In the genomic region with DNA sequence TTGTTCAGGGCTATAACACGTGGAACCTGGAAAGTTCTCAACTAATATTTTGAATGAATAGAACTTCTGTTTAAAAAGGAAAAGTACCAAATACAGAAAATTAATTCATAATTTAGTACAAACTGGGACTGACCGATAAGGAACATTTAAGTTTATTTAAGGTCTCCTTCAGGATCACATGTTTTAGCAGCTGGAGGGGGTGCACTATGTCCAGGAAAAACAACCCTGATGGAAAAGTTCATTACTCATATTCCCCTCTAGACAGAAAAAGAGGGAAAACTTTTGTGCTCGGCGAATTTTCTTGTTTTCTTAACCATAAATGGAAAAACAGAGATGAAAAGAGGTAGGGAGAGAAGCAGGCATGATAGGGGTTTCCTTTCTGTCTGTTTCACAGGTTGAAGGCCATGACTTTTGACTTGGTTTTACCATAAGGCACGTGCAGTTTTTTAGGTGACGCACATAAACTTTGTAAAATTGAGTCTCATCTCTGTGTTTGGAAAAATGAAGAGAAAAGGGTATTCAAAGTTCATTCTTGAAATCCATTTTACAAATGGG, we compare ENCODE assay signal across 28 cellular contexts.
"Had no signal": no experiment of that assay in that cellular context is flagged by ENCODE, and none has a peak within 500 bp of the region (broad histone marks: within the 10 kb centered on the region; RNA-seq: fewer than 3 reads in every experiment).

No MANE protein-coding gene starts in this region.

- H3K9me3 Mint-ChIP-seq: activated CD4-positive, alpha-beta memory T cell treated with anti-CD3 and anti-CD28 coated beads, Interleukin-2, amount 10 ng/mL, durations not matched to agents 7 days and 5 days; activated CD4-positive, alpha-beta T cell treated with anti-CD3 and anti-CD28 coated beads, Interleukin-2, amount 10 ng/mL, durations not matched to agents 7 days and 5 days; activated naive CD4-positive, alpha-beta T cell treated with anti-CD3 and anti-CD28 coated beads, Interleukin-2, amount 10 ng/mL, durations not matched to agents 7 days and 5 days; activated naive CD8-positive, alpha-beta T cell treated with anti-CD3 and anti-CD28 coated beads for 36 hours; activated T-cell treated with anti-CD3 and anti-CD28 coated beads, Interleukin-2, amount 50 U/mL, for 72 hours; activated T-helper 2 cell treated with anti-CD3 and anti-CD28 coated beads, Interferon-gamma antibody, Interleukin-2, Interleukin-4, amounts not matched to agents 10 μg/mL and 5 μg/mL and 100 μg/mL, durations not matched to agents 14 hours and 24 hours and 36 hours had no signal

- H3K36me3 Mint-ChIP-seq: activated naive CD4-positive, alpha-beta T cell treated with anti-CD3 and anti-CD28 coated beads, Interleukin-2, amount 10 ng/mL, durations not matched to agents 7 days and 5 days; activated naive CD8-positive, alpha-beta T cell treated with anti-CD3 and anti-CD28 coated beads for 36 hours had no signal

- H3K27ac ChIP-seq: breast epithelium, SJSA1 had no signal

- H3K4me1 Mint-ChIP-seq: activated CD4-positive, alpha-beta T cell treated with anti-CD3 and anti-CD28 coated beads, Interleukin-2, amount 10 ng/mL, durations not matched to agents 7 days and 5 days; activated naive CD4-positive, alpha-beta T cell treated with anti-CD3 and anti-CD28 coated beads, Interleukin-2, amount 10 ng/mL, durations not matched to agents 7 days and 5 days; activated naive CD8-positive, alpha-beta T cell treated with anti-CD3 and anti-CD28 coated beads for 36 hours had no signal

- H3K36me3 ChIP-seq: breast epithelium, SJSA1 had no signal

- H3K4me1 ChIP-seq: breast epithelium, SJSA1 had no signal

- H3K4me3 ChIP-seq: breast epithelium, K562, SJSA1 had no signal

- H3K27ac Mint-ChIP-seq: activated CD4-positive, alpha-beta memory T cell treated with anti-CD3 and anti-CD28 coated beads, Interleukin-2, amount 10 ng/mL, durations not matched to agents 7 days and 5 days; activated CD4-positive, alpha-beta T cell treated with anti-CD3 and anti-CD28 coated beads, Interleukin-2, amount 10 ng/mL, durations not matched to agents 7 days and 5 days; activated naive CD4-positive, alpha-beta T cell treated with anti-CD3 and anti-CD28 coated beads, Interleukin-2, amount 10 ng/mL, durations not matched to agents 7 days and 5 days; activated naive CD8-positive, alpha-beta T cell treated with anti-CD3 and anti-CD28 coated beads for 36 hours; activated T-cell treated with anti-CD3 and anti-CD28 coated beads, Interleukin-2, amount 50 U/mL, for 72 hours; activated T-helper 2 cell treated with anti-CD3 and anti-CD28 coated beads, Interferon-gamma antibody, Interleukin-2, Interleukin-4, amounts not matched to agents 10 μg/mL and 5 μg/mL and 100 μg/mL, durations not matched to agents 14 hours and 24 hours and 36 hours; T-helper 17 cell had no signal

- H3K9me3 ChIP-seq: breast epithelium, SJSA1 had no signal

- H3K27me3 ChIP-seq: breast epithelium, SJSA1 had no signal

- H3K4me3 Mint-ChIP-seq: activated CD4-positive, alpha-beta memory T cell treated with anti-CD3 and anti-CD28 coated beads, Interleukin-2, amount 10 ng/mL, durations not matched to agents 7 days and 5 days; activated CD4-positive, alpha-beta T cell treated with anti-CD3 and anti-CD28 coated beads, Interleukin-2, amount 10 ng/mL, durations not matched to agents 7 days and 5 days; activated naive CD4-positive, alpha-beta T cell treated with anti-CD3 and anti-CD28 coated beads, Interleukin-2, amount 10 ng/mL, durations not matched to agents 7 days and 5 days; activated naive CD8-positive, alpha-beta T cell treated with anti-CD3 and anti-CD28 coated beads for 36 hours; activated T-cell treated with anti-CD3 and anti-CD28 coated beads, Interleukin-2, amount 50 U/mL, for 72 hours; T-helper 17 cell had no signal

- ATAC-seq: activated T-cell treated with anti-CD3 and anti-CD28 coated beads, Interleukin-2, amount 50 U/mL, for 72 hours; K562; Panc1; SK-N-SH treated with all-trans-retinoic acid at 6 μM for 48 hours; T-helper 17 cell had no signal

- DNase-seq: activated CD4-positive, alpha-beta memory T cell treated with anti-CD3 and anti-CD28 coated beads, Interleukin-2, amount 10 ng/mL, durations not matched to agents 7 days and 5 days; activated CD4-positive, alpha-beta T cell treated with anti-CD3 and anti-CD28 coated beads, Interleukin-2, amount 10 ng/mL, durations not matched to agents 7 days and 5 days; activated CD4-positive, CD25-positive, alpha-beta regulatory T cell; activated gamma-delta T cell treated with Interleukin-2 at 50 U/mL for 16 hours; activated naive CD4-positive, alpha-beta T cell treated with anti-CD3 and anti-CD28 coated beads, Interleukin-2, amount 10 ng/mL, durations not matched to agents 7 days and 5 days; activated naive CD8-positive, alpha-beta T cell treated with anti-CD3 and anti-CD28 coated beads for 36 hours; activated T-cell treated with anti-CD3 and anti-CD28 coated beads for 4 hours; activated T-cell treated with anti-CD3 and anti-CD28 coated beads, Interleukin-2, amount 50 U/mL, for 72 hours; Karpas-422; MM.1S; NCI-H1105; NCI-H1436; NCI-H1694 treated with DMSO at 0.1 percent for 48 hours; NCI-H2029 treated with DMSO at 0.1 percent for 48 hours; NCI-H510A treated with DMSO at 0.1 percent for 48 hours; NCI-H69; NK-92 treated with Interleukin-12 subunit alpha and Interleukin-12 subunit beta, amount 100 ng/mL, for 24 hours; OCI-M1; RPMI8226; SHP77; T-helper 17 cell; T-helper 9 cell had no signal
